11 cellular contexts compared by ENCODE assay signal in genomic region chr2:11483806-11484147, GRCh38. TPM values are rescaled to one million over a fixed set of nuclear protein-coding genes. Genes with fewer than 3 reads are reported as not detected.
DNase-seq lines count a peak whose midpoint lies in the region; FAIRE-seq and TF ChIP-seq lines count a peak whose summit lies in the region.
"Had no signal": no experiment of that assay in that cellular context is flagged by ENCODE, and none has a peak within 500 bp of the region (broad histone marks: within the 10 kb centered on the region; RNA-seq: fewer than 3 reads in every experiment).

No MANE protein-coding gene starts in this region.

- peak overlapping the region in 5 of 8 donors; percentile 9 to 89 (median 80) for H3K4me3 Mint-ChIP-seq in CD4-positive, alpha-beta memory T cell
- H3K4me3 Mint-ChIP-seq in brain (peak overlapping the region; percentile 95 to 99 (median 98)), neural crest cell (peak overlapping the region; percentile 99)

- no peak overlapping the region for H3K27ac ChIP-seq in CD4-positive, alpha-beta memory T cell (ENCODE audit: low read depth, low read length)
- no peak overlapping the region for H3K27ac ChIP-seq in esophagus squamous epithelium
- H3K27ac ChIP-seq in Karpas-422 (ENCODE audit: low read length), result no peak overlapping the region

- H4K20me1 ChIP-seq in Karpas-422 (ENCODE audit: insufficient read depth, low read depth, low read length), result no peaks in the 10 kb centered on the region

- no peak overlapping the region for H3K9ac ChIP-seq in Karpas-422 (ENCODE audit: low read length)

- no peaks in the 10 kb centered on the region for H3K9me2 ChIP-seq in Karpas-422 (replicated peaks; ENCODE audit: insufficient read depth, low read length)

- no peaks in the 10 kb centered on the region for H3K79me2 ChIP-seq in Karpas-422 (ENCODE audit: low read length)

- H3K9me3 ChIP-seq in CD4-positive, alpha-beta memory T cell (ENCODE audit: control insufficient read depth in 1 of 2, low read length in 2 of 2), result no peaks in the 10 kb centered on the region
- H3K9me3 ChIP-seq in esophagus squamous epithelium (no peaks in the 10 kb centered on the region), Karpas-422 (ENCODE audit: low read length) (no peaks in the 10 kb centered on the region)

- intact Hi-C loops in CD4-positive, alpha-beta memory T cell (cut with micrococcal nuclease), result loop anchor here (10.0 kb wide), 1 partner anchor 201 kb away; no protein-coding TSS in a partner anchor
- intact Hi-C loops in esophagus squamous epithelium (cut with DNase I), result no loop called here

- peaks cover 0 to 2% (median 0%) of the 10 kb centered on the region in 8 donors for H3K9me3 Mint-ChIP-seq in CD4-positive, alpha-beta memory T cell
- H3K9me3 Mint-ChIP-seq in brain, result peaks cover 0 to 4% (median 0%) of the 10 kb centered on the region in 5 experiments
- H3K9me3 Mint-ChIP-seq in neural crest cell, result no peaks in the 10 kb centered on the region
- H3K9me3 Mint-ChIP-seq: activated naive CD8-positive, alpha-beta T cell treated with anti-CD3 and anti-CD28 coated beads, Interleukin-2, amount 10 ng/mL, durations not matched to agents 7 days and 5 days; stimulated activated memory B cell treated with anti-CD40 and anti-IgM and Interleukin-4, amounts not matched to agents 10 μg/mL and 1 μg/mL and 100 μg/mL, for 72 hours had no signal

- no peak for DNase-seq in CD4-positive, alpha-beta memory T cell
- no peak for DNase-seq in neural crest cell (ENCODE audit: low read depth, low spot score)
- DNase-seq in esophagus squamous epithelium (lab: John Stamatoyannopoulos, UW), result no peak
- DNase-seq in NCI-H446 treated with DMSO at 0.1 percent for 48 hours (lab: John Stamatoyannopoulos, UW), result no peak
- DNase-seq in Karpas-422, result no peak
- DNase-seq: activated CD8-positive, alpha-beta T cell treated with anti-CD3 and anti-CD28 coated beads, Interleukin-2, amount 10 ng/mL, durations not matched to agents 7 days and 5 days; effector CD4-positive, alpha-beta T cell had no signal

- H3K36me3 Mint-ChIP-seq in CD4-positive, alpha-beta memory T cell, result no peaks in the 10 kb centered on the region
- H3K36me3 Mint-ChIP-seq in brain (peaks cover 13% of the 10 kb centered on the region), neural crest cell (ENCODE audit: low read depth) (peaks cover 24% of the 10 kb centered on the region)
- H3K36me3 Mint-ChIP-seq: stimulated activated memory B cell treated with anti-CD40 and anti-IgM and Interleukin-4, amounts not matched to agents 10 μg/mL and 1 μg/mL and 100 μg/mL, for 72 hours had no signal

- H3K4me1 Mint-ChIP-seq in CD4-positive, alpha-beta memory T cell, result peaks cover 3 to 12% (median 8%) of the 10 kb centered on the region in 4 donors
- H3K4me1 Mint-ChIP-seq in brain, result peaks cover 46% of the 10 kb centered on the region
- peaks cover 75% of the 10 kb centered on the region for H3K4me1 Mint-ChIP-seq in neural crest cell

- no peaks in the 10 kb centered on the region for H3K36me3 ChIP-seq in CD4-positive, alpha-beta memory T cell (ENCODE audit: insufficient read depth, low read length)
- H3K36me3 ChIP-seq in esophagus squamous epithelium (no peaks in the 10 kb centered on the region), Karpas-422 (ENCODE audit: insufficient read depth, low read length) (no peaks in the 10 kb centered on the region)

- CTCF ChIA-PET in CD4-positive, alpha-beta memory T cell (lab: Charles Lee; ENCODE audit: partially characterized antibody), result no interaction called here

- TF ChIP-seq POLR2A in esophagus squamous epithelium (IDR thresholded peaks at IDR 0.05), result no peak

- WGBS in esophagus squamous epithelium, 2 donors, result 47 to 50% methylated on average over 1 of the region's 1 CpG

- peaks cover 6% of the 10 kb centered on the region for H3K4me1 ChIP-seq in CD4-positive, alpha-beta memory T cell (ENCODE audit: insufficient read depth, low read length)
- H3K4me1 ChIP-seq in esophagus squamous epithelium (peaks cover 4 to 26% (median 14%) of the 10 kb centered on the region in 3 donors), Karpas-422 (ENCODE audit: low read length) (peaks cover 3% of the 10 kb centered on the region)

- H2AFZ ChIP-seq in Karpas-422 (ENCODE audit: low read length), result no peak overlapping the region

- peak; percentile 73 for FAIRE-seq in G401.6 (lab: Jason Lieb, UNC)

- POLR2A ChIA-PET in CD4-positive, alpha-beta memory T cell (lab: Charles Lee; ENCODE audit: partially characterized antibody), result no interaction called here

- TF ChIP-seq CTCF in brain (conservative IDR thresholded peaks at IDR 0.05), result no peak
- no peak for TF ChIP-seq CTCF in neural crest cell (conservative IDR thresholded peaks at IDR 0.05)
- TF ChIP-seq CTCF in esophagus squamous epithelium (IDR thresholded peaks at IDR 0.05), result no peak

- H3K4me3 ChIP-seq in CD4-positive, alpha-beta memory T cell (ENCODE audit: low read length in 2 of 2), result no peak overlapping the region
- H3K4me3 ChIP-seq in esophagus squamous epithelium, result peak overlapping the region in 2 of 4 donors; percentile 63 to 69
- H3K4me3 ChIP-seq in Karpas-422 (ENCODE audit: low read length), result no peak overlapping the region

- no peak overlapping the region for H3K27ac Mint-ChIP-seq in CD4-positive, alpha-beta memory T cell
- H3K27ac Mint-ChIP-seq in brain (peak overlapping the region in 4 of 5 experiments; percentile 16 to 99 (median 96)), neural crest cell (ENCODE audit: unreplicated experiment) (peak overlapping the region; percentile 99)
- H3K27ac Mint-ChIP-seq: activated CD8-positive, alpha-beta T cell treated with anti-CD3 and anti-CD28 coated beads, Interleukin-2, amount 10 ng/mL, durations not matched to agents 7 days and 5 days; activated naive CD8-positive, alpha-beta T cell treated with anti-CD3 and anti-CD28 coated beads, Interleukin-2, amount 10 ng/mL, durations not matched to agents 7 days and 5 days; stimulated activated memory B cell treated with anti-CD40 and anti-IgM and Interleukin-4, amounts not matched to agents 10 μg/mL and 1 μg/mL and 100 μg/mL, for 72 hours had no signal

- H3K4me2 ChIP-seq in Karpas-422 (ENCODE audit: low read depth, low read length, poor library complexity, severe bottlenecking), result no peak overlapping the region

- H3K27me3 ChIP-seq in CD4-positive, alpha-beta memory T cell (ENCODE audit: insufficient read depth, low read length), result peaks cover 17% of the 10 kb centered on the region
- H3K27me3 ChIP-seq in esophagus squamous epithelium, result peaks cover 0 to 76% (median 1%) of the 10 kb centered on the region in 4 donors
- no peaks in the 10 kb centered on the region for H3K27me3 ChIP-seq in Karpas-422 (ENCODE audit: low read length)

- peaks cover 42 to 45% of the 10 kb centered on the region in 2 donors for H3K27me3 Mint-ChIP-seq in CD4-positive, alpha-beta memory T cell
- H3K27me3 Mint-ChIP-seq in brain (peaks cover 57% of the 10 kb centered on the region), neural crest cell (ENCODE audit: low read depth) (peaks cover 5% of the 10 kb centered on the region)

RNA-seq across cellular contexts. Expression of gene E2F6, which starts 17.8 kb away (rescaled TPM):
- total RNA-seq in CD4-positive, alpha-beta memory T cell, result 1 to 10 TPM; 8.0 to 8.5 TPM
- polyA plus RNA-seq in CD4-positive, alpha-beta memory T cell, result 1 to 10 TPM; 3.2 to 4.4 TPM
- 14.9 TPM for polyA plus RNA-seq in brain (ENCODE audit: insufficient read depth, low read depth, low replicate concordance)
- total RNA-seq in neural crest cell (28.5 and 28.9 TPM in 2 replicates), esophagus squamous epithelium (10 to 100 TPM in 2 of 4 donors, 1 to 10 TPM in 2; 3.6 to 14.5 (median 9.9) TPM)
- total RNA-seq in Karpas-422 (2014; rRNA removed; shearing (Covaris generic); ENCODE audit: low replicate concordance), result 11.5 and 14.6 TPM in 2 replicates

RNA-seq across cellular contexts. Expression of gene GREB1, which starts 50.1 kb away (rescaled TPM):
- total RNA-seq in CD4-positive, alpha-beta memory T cell, result 1 to 10 TPM in 1 of 2 experiments, under 1 TPM in 1; 0.19 to 1.1 TPM
- polyA plus RNA-seq in CD4-positive, alpha-beta memory T cell, result not detected
- 11.3 TPM for polyA plus RNA-seq in brain (ENCODE audit: insufficient read depth, low read depth, low replicate concordance)
- total RNA-seq in neural crest cell (132 and 143 TPM in 2 replicates), esophagus squamous epithelium (1 to 10 TPM in 1 of 4 donors, under 1 TPM in 3; 0.08 to 1.7 (median 0.51) TPM)
- total RNA-seq in Karpas-422 (2014; rRNA removed; shearing (Covaris generic); ENCODE audit: low replicate concordance), result 4.4 TPM in 2 replicates

Comparison
In these comparisons a context has a peak if more than half of its experiments do, and no peak if none do; other contexts are left out.
1. H3K27ac Mint-ChIP-seq: peak in brain (4 of 5) and neural crest cell (single experiment); none in CD4-positive, alpha-beta memory T cell (0 of 7).
2. RNA of gene GREB1, which starts 50.1 kb away (total RNA-seq): 132 to 143 TPM in neural crest cell; 4.4 TPM in Karpas-422, 0.19 to 1.1 TPM in CD4-positive, alpha-beta memory T cell and 0.08 to 1.7 TPM in esophagus squamous epithelium; every median in the first group is over 10 times any median in the second.
3. Peak in every context shown above with its lines, with median percentiles within 50 percentile points of each other: H3K4me3 Mint-ChIP-seq.